9 cellular contexts compared by ENCODE assay signal in genomic region chr1:201268604-201269151, GRCh38. TPM values are rescaled to one million over a fixed set of nuclear protein-coding genes. Genes with fewer than 3 reads are reported as not detected.
DNase-seq lines count a peak whose midpoint lies in the region; ATAC-seq lines count a peak whose summit lies in the region.
"Had no signal": no experiment of that assay in that cellular context is flagged by ENCODE, and none has a peak within 500 bp of the region (broad histone marks: within the 10 kb centered on the region; RNA-seq: fewer than 3 reads in every experiment).

No MANE protein-coding gene starts in this region.

- DNase-seq in DMS 273 (lab: John Stamatoyannopoulos, UW; ENCODE audit: unreplicated experiment) (peak; percentile 92), NCI-H446 treated with DMSO at 0.1 percent for 48 hours (lab: John Stamatoyannopoulos, UW) (peak; percentile 88), posterior cingulate gyrus (peak in 6 of 10 donors; percentile 51 to 90 (median 65)), cerebellar nuclear complex (lab: John Stamatoyannopoulos, UW) (no peak), NCI-H2029 (lab: John Stamatoyannopoulos, UW) (no peak)
- no peak for DNase-seq in natural killer cell treated with Interleukin-12 subunit alpha and Interleukin-12 subunit beta and Interleukin-15 and Interleukin-18, amount 100 ng/mL, for 72 hours (ENCODE audit: low spot score)
- no peak for DNase-seq in activated naive CD4-positive, alpha-beta T cell treated with anti-CD3 and anti-CD28 coated beads, Interleukin-2, amount 10 ng/mL, durations not matched to agents 7 days and 5 days

- CTCF ChIA-PET in activated naive CD4-positive, alpha-beta T cell treated with anti-CD3 and anti-CD28 coated beads, Interleukin-2, amount 10 ng/mL, durations not matched to agents 7 days and 5 days (lab: Charles Lee): no interaction called here

- ATAC-seq in esophagus mucosa: peak; percentile 19
- no peak for ATAC-seq in natural killer cell treated with Interleukin-12 subunit alpha and Interleukin-12 subunit beta and Interleukin-15 and Interleukin-18, amount 100 ng/mL, for 72 hours

- no peaks in the 10 kb centered on the region for H3K9me3 Mint-ChIP-seq in natural killer cell treated with Interleukin-12 subunit alpha and Interleukin-12 subunit beta and Interleukin-15 and Interleukin-18, amount 100 ng/mL, for 72 hours
- H3K9me3 Mint-ChIP-seq in activated naive CD4-positive, alpha-beta T cell treated with anti-CD3 and anti-CD28 coated beads, Interleukin-2, amount 10 ng/mL, durations not matched to agents 7 days and 5 days: no peaks in the 10 kb centered on the region

- intact Hi-C loops in posterior cingulate gyrus (cut with DNase I): no loop called here

- no peaks in the 10 kb centered on the region for H3K36me3 Mint-ChIP-seq in natural killer cell treated with Interleukin-12 subunit alpha and Interleukin-12 subunit beta and Interleukin-15 and Interleukin-18, amount 100 ng/mL, for 72 hours
- no peaks in the 10 kb centered on the region for H3K36me3 Mint-ChIP-seq in activated naive CD4-positive, alpha-beta T cell treated with anti-CD3 and anti-CD28 coated beads, Interleukin-2, amount 10 ng/mL, durations not matched to agents 7 days and 5 days
- H3K36me3 Mint-ChIP-seq: activated naive CD8-positive, alpha-beta T cell had no signal

- H3K4me3 Mint-ChIP-seq in natural killer cell treated with Interleukin-12 subunit alpha and Interleukin-12 subunit beta and Interleukin-15 and Interleukin-18, amount 100 ng/mL, for 72 hours: no peak overlapping the region
- H3K4me3 Mint-ChIP-seq in activated naive CD4-positive, alpha-beta T cell treated with anti-CD3 and anti-CD28 coated beads, Interleukin-2, amount 10 ng/mL, durations not matched to agents 7 days and 5 days: no peak overlapping the region
- H3K4me3 Mint-ChIP-seq: activated naive CD8-positive, alpha-beta T cell had no signal

- H3K4me1 Mint-ChIP-seq in natural killer cell treated with Interleukin-12 subunit alpha and Interleukin-12 subunit beta and Interleukin-15 and Interleukin-18, amount 100 ng/mL, for 72 hours (ENCODE audit: low read depth in 2 of 2): no peaks in the 10 kb centered on the region
- H3K4me1 Mint-ChIP-seq in activated naive CD4-positive, alpha-beta T cell treated with anti-CD3 and anti-CD28 coated beads, Interleukin-2, amount 10 ng/mL, durations not matched to agents 7 days and 5 days: no peaks in the 10 kb centered on the region

- peaks cover 29 to 46% of the 10 kb centered on the region in 2 donors for H3K27me3 Mint-ChIP-seq in natural killer cell treated with Interleukin-12 subunit alpha and Interleukin-12 subunit beta and Interleukin-15 and Interleukin-18, amount 100 ng/mL, for 72 hours
- peaks cover 36% of the 10 kb centered on the region for H3K27me3 Mint-ChIP-seq in activated naive CD4-positive, alpha-beta T cell treated with anti-CD3 and anti-CD28 coated beads, Interleukin-2, amount 10 ng/mL, durations not matched to agents 7 days and 5 days

- no peak overlapping the region for H3K27ac Mint-ChIP-seq in natural killer cell treated with Interleukin-12 subunit alpha and Interleukin-12 subunit beta and Interleukin-15 and Interleukin-18, amount 100 ng/mL, for 72 hours
- H3K27ac Mint-ChIP-seq in activated naive CD4-positive, alpha-beta T cell treated with anti-CD3 and anti-CD28 coated beads, Interleukin-2, amount 10 ng/mL, durations not matched to agents 7 days and 5 days: no peak overlapping the region
- H3K27ac Mint-ChIP-seq: activated naive CD8-positive, alpha-beta T cell had no signal

RNA-seq across cellular contexts. Expression of gene PKP1, which starts 14.6 kb away (rescaled TPM):
- 608 TPM for total RNA-seq in esophagus mucosa
- not detected for total RNA-seq in natural killer cell treated with Interleukin-12 subunit alpha and Interleukin-12 subunit beta and Interleukin-15 and Interleukin-18, amount 100 ng/mL, for 72 hours

Comparison
In these comparisons a context has a peak if more than half of its experiments do, and no peak if none do; other contexts are left out.
1. DNase-seq: peak in DMS 273 (single experiment), NCI-H446 treated with DMSO at 0.1 percent for 48 hours (single experiment) and posterior cingulate gyrus (6 of 10); none in cerebellar nuclear complex (0 of 2), natural killer cell treated with Interleukin-12 subunit alpha and Interleukin-12 subunit beta and Interleukin-15 and Interleukin-18, amount 100 ng/mL, for 72 hours (single experiment), NCI-H2029 (single experiment) and activated naive CD4-positive, alpha-beta T cell treated with anti-CD3 and anti-CD28 coated beads, Interleukin-2, amount 10 ng/mL, durations not matched to agents 7 days and 5 days (single experiment).
2. RNA of gene PKP1, which starts 14.6 kb away (total RNA-seq): 608 TPM in esophagus mucosa (single experiment); not detected in natural killer cell treated with Interleukin-12 subunit alpha and Interleukin-12 subunit beta and Interleukin-15 and Interleukin-18, amount 100 ng/mL, for 72 hours; every median in the first group is over 100 times any median in the second.